8 cellular contexts compared by ENCODE assay signal in genomic region chr17:75783803-75784472, GRCh38. TPM values are rescaled to one million over a fixed set of nuclear protein-coding genes. Genes with fewer than 3 reads are reported as not detected.
DNase-seq lines count a peak whose midpoint lies in the region; ATAC-seq and TF ChIP-seq lines count a peak whose summit lies in the region.

No MANE protein-coding gene starts in this region.

- peaks cover 1% of the 10 kb centered on the region for H3K9me3 Mint-ChIP-seq in activated naive CD8-positive, alpha-beta T cell treated with anti-CD3 and anti-CD28 coated beads for 36 hours

- H3K27ac Mint-ChIP-seq in activated naive CD8-positive, alpha-beta T cell treated with anti-CD3 and anti-CD28 coated beads for 36 hours = peak overlapping the region; percentile 99

- no peak for TF ChIP-seq CTCF in GM12865 (IDR thresholded peaks at IDR 0.05; ENCODE audit: insufficient read depth, low read depth, low read length, missing control alignments)

- no peak overlapping the region for H3K27ac ChIP-seq in iPS-18a (ENCODE audit: low read length)

- H3K36me3 ChIP-seq in iPS-18a (ENCODE audit: control insufficient read depth, low read depth, low read length) = no peaks in the 10 kb centered on the region

- H3K27me3 ChIP-seq in iPS-18a (ENCODE audit: control insufficient read depth, insufficient read depth, low read length) = no peaks in the 10 kb centered on the region

- H3K4me3 Mint-ChIP-seq in activated naive CD8-positive, alpha-beta T cell treated with anti-CD3 and anti-CD28 coated beads for 36 hours = peak overlapping the region; percentile 88

- DNase-seq in GM12865 (ENCODE audit: low read depth) (no peak), kidney glomerular epithelial cell (lab: John Stamatoyannopoulos, UW) (no peak), AML-193 (lab: John Stamatoyannopoulos, UW) (no peak)
- DNase-seq in activated naive CD8-positive, alpha-beta T cell treated with anti-CD3 and anti-CD28 coated beads for 36 hours = peak; percentile 25
- peak; percentile 54 for DNase-seq in stimulated activated CD8-positive, alpha-beta memory T cell treated with anti-CD3 and anti-CD28 coated beads, Interleukin-4, amount 100 ng/mL, for 48 hours

- peaks cover 23% of the 10 kb centered on the region for H3K4me1 ChIP-seq in iPS-18a (ENCODE audit: control insufficient read depth, low read depth, low read length)

- peaks cover 6% of the 10 kb centered on the region for H3K36me3 Mint-ChIP-seq in activated naive CD8-positive, alpha-beta T cell treated with anti-CD3 and anti-CD28 coated beads for 36 hours

- H3K4me3 ChIP-seq in GM12865 (ENCODE audit: low read depth, low read length) (peak overlapping the region; percentile 63), iPS-18a (ENCODE audit: low read length) (peak overlapping the region; percentile 86)

- H3K4me1 Mint-ChIP-seq in activated naive CD8-positive, alpha-beta T cell treated with anti-CD3 and anti-CD28 coated beads for 36 hours = peaks cover 44% of the 10 kb centered on the region

- no peaks in the 10 kb centered on the region for H3K9me3 ChIP-seq in iPS-18a (ENCODE audit: control insufficient read depth, low read depth, low read length)

- peaks cover 6% of the 10 kb centered on the region for H3K27me3 Mint-ChIP-seq in activated naive CD8-positive, alpha-beta T cell treated with anti-CD3 and anti-CD28 coated beads for 36 hours

- peak overlapping the region; percentile 99 for H3K9ac ChIP-seq in iPS-18a (ENCODE audit: low read length)

- ATAC-seq in HG03280 (IDR thresholded peaks at IDR 0.05; ENCODE audit: unreplicated experiment) = peak; percentile 1
- no peak for ATAC-seq in HG03378 (IDR thresholded peaks at IDR 0.05; ENCODE audit: unreplicated experiment)

RNA-seq across cellular contexts. Expression of gene UNK, which starts 0.7 kb away (rescaled TPM):
- 10 to 100 TPM; 26.9 to 27.4 TPM for total RNA-seq in activated naive CD8-positive, alpha-beta T cell treated with anti-CD3 and anti-CD28 coated beads for 36 hours

RNA-seq across cellular contexts. Expression of gene GALK1, which starts 18.9 kb away (rescaled TPM):
- 10 to 100 TPM; 33.2 to 33.6 TPM for total RNA-seq in activated naive CD8-positive, alpha-beta T cell treated with anti-CD3 and anti-CD28 coated beads for 36 hours

Comparison
In these comparisons a context has a peak if more than half of its experiments do, and no peak if none do; other contexts are left out.
1. DNase-seq: peak in activated naive CD8-positive, alpha-beta T cell treated with anti-CD3 and anti-CD28 coated beads for 36 hours (single experiment) and stimulated activated CD8-positive, alpha-beta memory T cell treated with anti-CD3 and anti-CD28 coated beads, Interleukin-4, amount 100 ng/mL, for 48 hours (single experiment); none in GM12865 (single experiment), kidney glomerular epithelial cell (single experiment) and AML-193 (0 of 2).